Comparison of ENCODE assay signal across 8 cellular contexts in genomic region chr13:42548731-42549554, GRCh38. TPM values are rescaled to one million over a fixed set of nuclear protein-coding genes. Genes with fewer than 3 reads are reported as not detected.
A peak's percentile ranks its signal among the peaks of the same experiment; 100 is the strongest.
DNase-seq lines count a peak whose midpoint lies in the region; ATAC-seq and TF ChIP-seq lines count a peak whose summit lies in the region.

No MANE protein-coding gene starts in this region.

- WGBS in neuronal stem cell (ENCODE audit: extremely low coverage in 2 of 2, insufficient read length in 2 of 2, insufficient replicate concordance in 1 of 2), 2 donors: no CpG with 5 or more reads among the region's 10 CpGs

- no peaks in the 10 kb centered on the region for H4K20me1 ChIP-seq in fibroblast of lung (ENCODE audit: control insufficient read depth, extremely low read depth, insufficient read depth, low read length)

- H3K79me1 ChIP-seq in neuronal stem cell (ENCODE audit: low read depth, low read length): no peaks in the 10 kb centered on the region

- H3K27ac ChIP-seq in fibroblast of lung (ENCODE audit: insufficient read depth, low read length): no peak overlapping the region
- no peak overlapping the region for H3K27ac ChIP-seq in neuronal stem cell (replicated peaks; ENCODE audit: low read length)

- no peak for TF ChIP-seq CTCF in GM12875 (IDR thresholded peaks at IDR 0.05; ENCODE audit: borderline replicate concordance, insufficient read depth, low read depth, low read length)
- no peak for TF ChIP-seq CTCF in fibroblast of lung (conservative IDR thresholded peaks at IDR 0.05 in 1 of 2, IDR thresholded peaks at IDR 0.05 in 1 of 2; ENCODE audit: low read depth in 1 of 2, low read length in 2 of 2)

- H3K4ac ChIP-seq in neuronal stem cell (ENCODE audit: low read length): no peak overlapping the region

- POLR2A ChIA-PET in naive thymus-derived CD8-positive, alpha-beta T cell (lab: Charles Lee): no interaction called here

- H3K79me2 ChIP-seq in fibroblast of lung (ENCODE audit: control insufficient read depth, insufficient read depth, low read length): no peaks in the 10 kb centered on the region

- no peak overlapping the region for H3K23ac ChIP-seq in neuronal stem cell (ENCODE audit: low read depth, low read length, poor library complexity)

- H3K9me3 Mint-ChIP-seq in naive thymus-derived CD8-positive, alpha-beta T cell: no peaks in the 10 kb centered on the region

- H2AK5ac ChIP-seq in neuronal stem cell (ENCODE audit: low read depth, low read length): no peak overlapping the region

- no peak overlapping the region for H2BK15ac ChIP-seq in neuronal stem cell (ENCODE audit: low read length)

- no peak overlapping the region for H2AFZ ChIP-seq in fibroblast of lung (ENCODE audit: low read length)
- no peak overlapping the region for H2AFZ ChIP-seq in neuronal stem cell (ENCODE audit: low read length)

- no peak overlapping the region for H4K91ac ChIP-seq in neuronal stem cell (ENCODE audit: low read depth, low read length, poor library complexity)

- H3K4me3 ChIP-seq in GM12875 (ENCODE audit: low read depth, low read length) (peak overlapping the region; percentile 38), fibroblast of lung (replicated peaks in 1 of 4; ENCODE audit: control extremely low read depth in 1 of 4, insufficient read depth in 1 of 4, low read depth in 3 of 4, low read length in 4 of 4) (no peak overlapping the region), neuronal stem cell (ENCODE audit: low read length in 2 of 2) (no peak overlapping the region)

- H2BK12ac ChIP-seq in neuronal stem cell (ENCODE audit: low read length): no peak overlapping the region

- no peak overlapping the region for H3K4me2 ChIP-seq in fibroblast of lung (ENCODE audit: extremely low read depth, insufficient read depth, low read length)
- H3K4me2 ChIP-seq in neuronal stem cell (ENCODE audit: insufficient read depth, low read length, poor library complexity, severe bottlenecking): no peak overlapping the region

- no peaks in the 10 kb centered on the region for H3K36me3 Mint-ChIP-seq in naive thymus-derived CD8-positive, alpha-beta T cell

- no peak overlapping the region for H2BK120ac ChIP-seq in neuronal stem cell (ENCODE audit: low read depth, low read length)

- peak overlapping the region in 1 of 10 donors; percentile 1 for H3K27ac Mint-ChIP-seq in naive thymus-derived CD8-positive, alpha-beta T cell

- ATAC-seq in GM21619 (IDR thresholded peaks at IDR 0.05; ENCODE audit: unreplicated experiment): peak; percentile 96
- no peak for ATAC-seq in naive thymus-derived CD8-positive, alpha-beta T cell

- H3K27me3 ChIP-seq in fibroblast of lung (ENCODE audit: control insufficient read depth, insufficient read depth, low read length): no peaks in the 10 kb centered on the region
- H3K27me3 ChIP-seq in neuronal stem cell (ENCODE audit: control insufficient read depth in 3 of 3, insufficient read depth in 3 of 3, low read depth in 1 of 3, low read length in 3 of 3): no peaks in the 10 kb centered on the region

- H3K4me3 Mint-ChIP-seq in naive thymus-derived CD8-positive, alpha-beta T cell: peak overlapping the region in 1 of 10 donors; percentile 59

- H3K4me1 ChIP-seq in fibroblast of lung (ENCODE audit: control insufficient read depth, extremely low read depth, insufficient read depth, low read length) (no peaks in the 10 kb centered on the region), neuronal stem cell (ENCODE audit: control insufficient read depth in 2 of 2, insufficient read depth in 1 of 2, low read depth in 1 of 2, low read length in 2 of 2) (peaks cover 0 to 6% of the 10 kb centered on the region in 2 donors)

- no peak overlapping the region for H2BK5ac ChIP-seq in neuronal stem cell (ENCODE audit: low read length)

- H3K18ac ChIP-seq in neuronal stem cell (ENCODE audit: low read length): no peak overlapping the region

- H3K27me3 Mint-ChIP-seq in naive thymus-derived CD8-positive, alpha-beta T cell: peaks cover 0 to 15% (median 3%) of the 10 kb centered on the region in 5 donors

- H3K36me3 ChIP-seq in fibroblast of lung (ENCODE audit: control insufficient read depth, insufficient read depth, low read length) (no peaks in the 10 kb centered on the region), neuronal stem cell (replicated peaks in 1 of 2; ENCODE audit: control insufficient read depth in 2 of 2, insufficient read depth in 2 of 2, low read length in 2 of 2) (no peaks in the 10 kb centered on the region)

- no peak overlapping the region for H4K8ac ChIP-seq in neuronal stem cell (ENCODE audit: low read depth, low read length)

- no peak overlapping the region for H3K14ac ChIP-seq in neuronal stem cell (ENCODE audit: low read length)

- DNase-seq in LHCN-M2 (ENCODE audit: low read depth): peak; percentile 36
- DNase-seq in fibroblast of lung (ENCODE audit: low read depth in 2 of 2): peak; percentile 25 to 94
- DNase-seq in naive thymus-derived CD8-positive, alpha-beta T cell: no peak
- no peak for DNase-seq in NCI-H1092 treated with DMSO at 0.1 percent for 48 hours (lab: John Stamatoyannopoulos, UW)
- DNase-seq in NCI-H2171 (lab: John Stamatoyannopoulos, UW): no peak
- no peak for DNase-seq in neuronal stem cell (ENCODE audit: low spot score)

- H3K9me3 ChIP-seq in fibroblast of lung (ENCODE audit: control insufficient read depth, insufficient read depth, low read depth, low read length): no peaks in the 10 kb centered on the region
- H3K9me3 ChIP-seq in neuronal stem cell (replicated peaks in 1 of 2; ENCODE audit: control insufficient read depth in 2 of 2, insufficient read depth in 1 of 2, low read depth in 1 of 2, low read length in 2 of 2): no peaks in the 10 kb centered on the region

- H3K9ac ChIP-seq in fibroblast of lung (ENCODE audit: insufficient read depth, low read length): no peak overlapping the region
- no peak overlapping the region for H3K9ac ChIP-seq in neuronal stem cell (ENCODE audit: low read depth, low read length, poor library complexity)

- peaks cover 0 to 23% (median 0%) of the 10 kb centered on the region in 4 donors for H3K4me1 Mint-ChIP-seq in naive thymus-derived CD8-positive, alpha-beta T cell

RNA-seq across cellular contexts. Expression of gene TNFSF11, which starts 25.0 kb away (rescaled TPM):
- total RNA-seq in LHCN-M2 (2014; rRNA removed): not detected in 2 replicates
- polyA plus RNA-seq in LHCN-M2 (2012): not detected
- not detected in 2 replicates for total RNA-seq in fibroblast of lung
- not detected in 2 replicates for polyA plus RNA-seq in fibroblast of lung
- polyA plus RNA-seq in fibroblast of lung (2012): not detected in 2 replicates
- polyA minus RNA-seq in fibroblast of lung (ENCODE audit: low replicate concordance): not detected in 2 replicates
- total RNA-seq in naive thymus-derived CD8-positive, alpha-beta T cell: not detected
- polyA plus RNA-seq in naive thymus-derived CD8-positive, alpha-beta T cell: not detected
- 0.08 TPM for polyA plus RNA-seq in neuronal stem cell (2013, experiment 1 of 2)
- polyA plus RNA-seq in neuronal stem cell (2013, experiment 2 of 2): 0.10 TPM

Comparison
In these comparisons a context has a peak if more than half of its experiments do, and no peak if none do; other contexts are left out.
1. DNase-seq: peak in LHCN-M2 (single experiment) and fibroblast of lung (2 of 2); none in naive thymus-derived CD8-positive, alpha-beta T cell (0 of 10), NCI-H1092 treated with DMSO at 0.1 percent for 48 hours (single experiment), NCI-H2171 (single experiment) and neuronal stem cell (single experiment).